In the genomic region with DNA sequence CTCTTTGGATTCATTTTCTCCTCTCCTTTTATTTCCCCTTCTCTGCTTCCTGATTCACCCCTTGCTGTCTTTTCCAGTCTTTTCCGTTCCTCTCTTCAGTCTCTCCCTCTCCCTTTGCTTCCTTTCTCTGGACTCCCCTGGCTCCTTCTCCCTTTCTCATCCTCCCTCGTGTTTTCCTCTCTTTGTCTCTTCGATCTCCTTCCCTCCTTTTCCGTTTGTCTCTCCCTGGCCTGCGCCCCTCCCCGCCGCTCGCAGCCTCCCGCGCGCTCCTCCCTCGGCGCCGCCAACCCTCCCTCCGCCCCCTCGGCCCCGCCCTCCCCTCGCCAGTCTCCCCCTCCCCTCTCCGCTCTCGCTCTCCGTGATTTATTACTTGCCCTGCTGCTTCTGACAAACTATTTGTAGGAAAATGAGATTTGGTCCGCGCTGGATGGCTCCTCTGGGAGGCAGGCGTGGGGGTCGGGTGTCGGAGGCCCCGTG, we compare ENCODE assay signal across 8 cellular contexts. TPM values are rescaled to one million over a fixed set of nuclear protein-coding genes. Genes with fewer than 3 reads are reported as not detected.
DNase-seq lines count a peak whose midpoint lies in the region; ATAC-seq and TF ChIP-seq lines count a peak whose summit lies in the region.

No MANE protein-coding gene starts in this region.

- H3K27ac ChIP-seq in HEK293 (ENCODE audit: extremely low read depth, low read depth, low read length) = 0 out of 2 replicates have a peak overlapping the region, but pooled peaks have one; percentile 60
- H3K27ac ChIP-seq in subcutaneous abdominal adipose tissue (ENCODE audit: low read depth, low read length) = no peak overlapping the region

- peak overlapping the region; percentile 40 for H3K4me3 ChIP-seq in HEK293 (ENCODE audit: low read depth, low read length)
- H3K4me3 ChIP-seq in subcutaneous abdominal adipose tissue (ENCODE audit: low read depth in 1 of 5, low read length in 5 of 5) = peak overlapping the region; percentile 10 to 60 (median 42)

- H3K36me3 Mint-ChIP-seq in natural killer cell treated with Interleukin-12 subunit alpha and Interleukin-12 subunit beta and Interleukin-15 and Interleukin-18, amount 100 ng/mL, for 72 hours = no peaks in the 10 kb centered on the region

- H3K27me3 ChIP-seq in subcutaneous abdominal adipose tissue (ENCODE audit: control insufficient read depth in 5 of 5, insufficient read depth in 4 of 5, low read length in 5 of 5) = peaks cover 0 to 5% (median 0%) of the 10 kb centered on the region in 5 donors

- no peak overlapping the region for H3K27ac Mint-ChIP-seq in natural killer cell treated with Interleukin-12 subunit alpha and Interleukin-12 subunit beta and Interleukin-15 and Interleukin-18, amount 100 ng/mL, for 72 hours

- CTCF ChIA-PET in HEK293 (lab: Yijun Ruan, JAX) = no interaction called here

- H3K36me3 ChIP-seq in HEK293 (ENCODE audit: control insufficient read depth in 2 of 2, insufficient read depth in 1 of 2, low read length in 2 of 2) = no peaks in the 10 kb centered on the region
- H3K36me3 ChIP-seq in subcutaneous abdominal adipose tissue (ENCODE audit: control insufficient read depth in 5 of 5, insufficient read depth in 5 of 5, low read length in 5 of 5) = no peaks in the 10 kb centered on the region

- peaks cover 26 to 35% of the 10 kb centered on the region in 2 donors for H3K27me3 Mint-ChIP-seq in natural killer cell treated with Interleukin-12 subunit alpha and Interleukin-12 subunit beta and Interleukin-15 and Interleukin-18, amount 100 ng/mL, for 72 hours

- peak overlapping the region in 1 of 5 donors; percentile 4 for H3K9ac ChIP-seq in subcutaneous abdominal adipose tissue (ENCODE audit: low read length in 5 of 5)

- no peak for TF ChIP-seq CTCF in HEK293 (tag by site-specific recombination; IDR thresholded peaks at IDR 0.05)

- H3K9me3 ChIP-seq in HEK293 (ENCODE audit: control insufficient read depth, insufficient read depth, low read depth, low read length) (no peaks in the 10 kb centered on the region), subcutaneous abdominal adipose tissue (ENCODE audit: control insufficient read depth in 5 of 5, low read length in 5 of 5) (no peaks in the 10 kb centered on the region)

- ATAC-seq in natural killer cell treated with Interleukin-12 subunit alpha and Interleukin-12 subunit beta and Interleukin-15 and Interleukin-18, amount 100 ng/mL, for 72 hours = peak in 1 of 2 donors; percentile 59

- POLR2A ChIA-PET in HEK293 (lab: Yijun Ruan, JAX) = interaction anchor here (0.6 kb wide), 1 partner anchor 27 kb away, joined by 3 read pairs; no protein-coding TSS in a partner anchor

- H3K4me3 Mint-ChIP-seq in natural killer cell treated with Interleukin-12 subunit alpha and Interleukin-12 subunit beta and Interleukin-15 and Interleukin-18, amount 100 ng/mL, for 72 hours = peak overlapping the region; percentile 34

- H3K4me1 Mint-ChIP-seq in natural killer cell treated with Interleukin-12 subunit alpha and Interleukin-12 subunit beta and Interleukin-15 and Interleukin-18, amount 100 ng/mL, for 72 hours (ENCODE audit: low read depth in 2 of 2) = peaks cover 5 to 8% of the 10 kb centered on the region in 2 donors

- DNase-seq in AG08395 (ENCODE audit: low spot score) = peak; percentile 82
- DNase-seq in NCI-H82 (lab: John Stamatoyannopoulos, UW) = peak; percentile 95
- peak; percentile 33 for DNase-seq in activated T-cell treated with anti-CD3 and anti-CD28 coated beads for 1 hour (ENCODE audit: low read depth)
- DNase-seq in fibroblast of gingiva (ENCODE audit: low read depth) = peak; percentile 61
- no peak for DNase-seq in natural killer cell treated with Interleukin-12 subunit alpha and Interleukin-12 subunit beta and Interleukin-15 and Interleukin-18, amount 100 ng/mL, for 72 hours (ENCODE audit: low spot score)
- DNase-seq in cortex of kidney (lab: John Stamatoyannopoulos, UW) = no peak

- H3K4me1 ChIP-seq in HEK293 (ENCODE audit: control insufficient read depth, insufficient read depth, low read length) = peaks cover 3% of the 10 kb centered on the region; the same call in 1 of the 2 replicates
- peaks cover 0 to 15% (median 11%) of the 10 kb centered on the region in 5 donors for H3K4me1 ChIP-seq in subcutaneous abdominal adipose tissue (ENCODE audit: control insufficient read depth in 5 of 5, insufficient read depth in 5 of 5, low read length in 5 of 5)

- H3K9me3 Mint-ChIP-seq in natural killer cell treated with Interleukin-12 subunit alpha and Interleukin-12 subunit beta and Interleukin-15 and Interleukin-18, amount 100 ng/mL, for 72 hours = no peaks in the 10 kb centered on the region

TF ChIP-seq in HEK293, 187 proteins besides CTCF, POLR2A, EP300 and RAD21 (continues in another document):
- TF ChIP-seq ZNF324 (tag by site-specific recombination; IDR thresholded peaks at IDR 0.05) (no peak), ZNF76 (tag by site-specific recombination; IDR thresholded peaks at IDR 0.05; ENCODE audit: borderline replicate concordance, low read depth) (no peak), ZNF221 (tag by site-specific recombination; IDR thresholded peaks at IDR 0.05; ENCODE audit: borderline replicate concordance) (no peak), ZNF366 (tag by site-specific recombination; conservative IDR thresholded peaks at IDR 0.05) (peak; percentile 89), ZNF473 (tag by site-specific recombination; IDR thresholded peaks at IDR 0.05) (no peak), ZFP69B (tag by site-specific recombination; IDR thresholded peaks at IDR 0.05) (0 out of 2 replicates have a peak, but pooled peaks have one; percentile 13), ZNF132 (tag by site-specific recombination; IDR thresholded peaks at IDR 0.05; ENCODE audit: borderline replicate concordance) (no peak), IKZF3 (tag by site-specific recombination; IDR thresholded peaks at IDR 0.05) (peak; percentile 27; the same call in 1 of the 2 replicates), ZNF785 (tag by site-specific recombination; IDR thresholded peaks at IDR 0.05) (no peak), ZNF19 (tag by site-specific recombination; IDR thresholded peaks at IDR 0.05; ENCODE audit: low read depth) (no peak), ZBTB17 (tag by site-specific recombination; IDR thresholded peaks at IDR 0.05) (peak; percentile 49; the same call in 1 of the 2 replicates), ZNF423 (tag by site-specific recombination; IDR thresholded peaks at IDR 0.05) (no peak)
- TF ChIP-seq, protein P1, sequence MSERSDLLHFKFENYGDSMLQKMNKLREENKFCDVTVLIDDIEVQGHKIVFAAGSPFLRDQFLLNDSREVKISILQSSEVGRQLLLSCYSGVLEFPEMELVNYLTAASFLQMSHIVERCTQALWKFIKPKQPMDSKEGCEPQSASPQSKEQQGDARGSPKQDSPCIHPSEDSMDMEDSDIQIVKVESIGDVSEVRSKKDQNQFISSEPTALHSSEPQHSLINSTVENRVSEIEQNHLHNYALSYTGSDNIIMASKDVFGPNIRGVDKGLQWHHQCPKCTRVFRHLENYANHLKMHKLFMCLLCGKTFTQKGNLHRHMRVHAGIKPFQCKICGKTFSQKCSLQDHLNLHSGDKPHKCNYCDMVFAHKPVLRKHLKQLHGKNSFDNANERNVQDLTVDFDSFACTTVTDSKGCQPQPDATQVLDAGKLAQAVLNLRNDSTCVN (tag by site-specific recombination; optimal IDR thresholded peaks at IDR 0.05) = peak; percentile 41
- TF ChIP-seq, protein P2, sequence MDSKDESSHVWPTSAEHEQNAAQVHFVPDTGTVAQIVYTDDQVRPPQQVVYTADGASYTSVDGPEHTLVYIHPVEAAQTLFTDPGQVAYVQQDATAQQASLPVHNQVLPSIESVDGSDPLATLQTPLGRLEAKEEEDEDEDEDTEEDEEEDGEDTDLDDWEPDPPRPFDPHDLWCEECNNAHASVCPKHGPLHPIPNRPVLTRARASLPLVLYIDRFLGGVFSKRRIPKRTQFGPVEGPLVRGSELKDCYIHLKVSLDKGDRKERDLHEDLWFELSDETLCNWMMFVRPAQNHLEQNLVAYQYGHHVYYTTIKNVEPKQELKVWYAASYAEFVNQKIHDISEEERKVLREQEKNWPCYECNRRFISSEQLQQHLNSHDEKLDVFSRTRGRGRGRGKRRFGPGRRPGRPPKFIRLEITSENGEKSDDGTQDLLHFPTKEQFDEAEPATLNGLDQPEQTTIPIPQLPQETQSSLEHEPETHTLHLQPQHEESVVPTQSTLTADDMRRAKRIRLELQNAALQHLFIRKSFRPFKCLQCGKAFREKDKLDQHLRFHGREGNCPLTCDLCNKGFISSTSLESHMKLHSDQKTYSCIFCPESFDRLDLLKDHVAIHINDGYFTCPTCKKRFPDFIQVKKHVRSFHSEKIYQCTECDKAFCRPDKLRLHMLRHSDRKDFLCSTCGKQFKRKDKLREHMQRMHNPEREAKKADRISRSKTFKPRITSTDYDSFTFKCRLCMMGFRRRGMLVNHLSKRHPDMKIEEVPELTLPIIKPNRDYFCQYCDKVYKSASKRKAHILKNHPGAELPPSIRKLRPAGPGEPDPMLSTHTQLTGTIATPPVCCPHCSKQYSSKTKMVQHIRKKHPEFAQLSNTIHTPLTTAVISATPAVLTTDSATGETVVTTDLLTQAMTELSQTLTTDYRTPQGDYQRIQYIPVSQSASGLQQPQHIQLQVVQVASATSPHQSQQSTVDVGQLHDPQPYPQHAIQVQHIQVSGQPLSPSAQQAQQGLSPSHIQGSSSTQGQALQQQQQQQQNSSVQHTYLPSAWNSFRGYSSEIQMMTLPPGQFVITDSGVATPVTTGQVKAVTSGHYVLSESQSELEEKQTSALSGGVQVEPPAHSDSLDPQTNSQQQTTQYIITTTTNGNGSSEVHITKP (tag by site-specific recombination; IDR thresholded peaks at IDR 0.05) = no peak
- TF ChIP-seq, protein P3, sequence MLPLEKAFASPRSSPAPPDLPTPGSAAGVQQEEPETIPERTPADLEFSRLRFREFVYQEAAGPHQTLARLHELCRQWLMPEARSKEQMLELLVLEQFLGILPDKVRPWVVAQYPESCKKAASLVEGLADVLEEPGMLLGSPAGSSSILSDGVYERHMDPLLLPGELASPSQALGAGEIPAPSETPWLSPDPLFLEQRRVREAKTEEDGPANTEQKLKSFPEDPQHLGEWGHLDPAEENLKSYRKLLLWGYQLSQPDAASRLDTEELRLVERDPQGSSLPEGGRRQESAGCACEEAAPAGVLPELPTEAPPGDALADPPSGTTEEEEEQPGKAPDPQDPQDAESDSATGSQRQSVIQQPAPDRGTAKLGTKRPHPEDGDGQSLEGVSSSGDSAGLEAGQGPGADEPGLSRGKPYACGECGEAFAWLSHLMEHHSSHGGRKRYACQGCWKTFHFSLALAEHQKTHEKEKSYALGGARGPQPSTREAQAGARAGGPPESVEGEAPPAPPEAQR (tag by site-specific recombination; IDR thresholded peaks at IDR 0.05) = no peak

RNA-seq across cellular contexts. Expression of a gene that starts 46.0 kb away (rescaled TPM):
- total RNA-seq in natural killer cell treated with Interleukin-12 subunit alpha and Interleukin-12 subunit beta and Interleukin-15 and Interleukin-18, amount 100 ng/mL, for 72 hours = 1 to 10 TPM in 1 of 2 donors, under 1 TPM in 1; 0.64 to 1.8 TPM

Comparison
In these comparisons a context has a peak if more than half of its experiments do, and no peak if none do; other contexts are left out.
1. DNase-seq: peak in AG08395 (single experiment), NCI-H82 (single experiment), activated T-cell treated with anti-CD3 and anti-CD28 coated beads for 1 hour (single experiment) and fibroblast of gingiva (single experiment); none in natural killer cell treated with Interleukin-12 subunit alpha and Interleukin-12 subunit beta and Interleukin-15 and Interleukin-18, amount 100 ng/mL, for 72 hours (single experiment) and cortex of kidney (single experiment).